Comparison of ENCODE assay signal across 1 cellular context in genomic region chr12:115204957-115205754, GRCh38.
TF ChIP-seq lines count a peak whose summit lies in the region.

No MANE protein-coding gene starts in this region.

TF ChIP-seq in K562, 482 proteins besides CTCF, POLR2A, EP300 and RAD21 (continued from another document and continues in another):
- TF ChIP-seq MCM5 (IDR thresholded peaks at IDR 0.05; ENCODE audit: low read depth) (no peak), NFXL1 (CRISPR knock-in tag; IDR thresholded peaks at IDR 0.05) (no peak), RUNX1 (IDR thresholded peaks at IDR 0.05; ENCODE audit: low read depth) (no peak), KDM1A (IDR thresholded peaks at IDR 0.05) (no peak), TAF7 (tag; IDR thresholded peaks at IDR 0.05) (0 out of 2 replicates have a peak, but pooled peaks have one; percentile 23), CREB3 (tag; conservative IDR thresholded peaks at IDR 0.05; ENCODE audit: low read depth) (peak; percentile 58; the same call in 1 of the 2 replicates), HMGN3 (IDR thresholded peaks at IDR 0.05; ENCODE audit: borderline replicate concordance, extremely low read depth, insufficient read length, low read depth, low read length) (no peak), HDAC8 (tag; IDR thresholded peaks at IDR 0.05) (no peak), PYGO2 (tag; IDR thresholded peaks at IDR 0.05) (peak; percentile 76), ZNF57 (CRISPR knock-in tag; IDR thresholded peaks at IDR 0.05) (no peak), RCOR1 (IDR thresholded peaks at IDR 0.05; ENCODE audit: borderline replicate concordance in 1 of 2, low read depth in 2 of 2, low read length in 2 of 2) (no peak), U2AF2 (optimal IDR thresholded peaks at IDR 0.05; ENCODE audit: low read depth, low read length) (no peak), ARHGAP35 (IDR thresholded peaks at IDR 0.05; ENCODE audit: partially characterized antibody) (no peak), NUFIP1 (IDR thresholded peaks at IDR 0.05; ENCODE audit: partially characterized antibody) (no peak), GTF2A2 (tag; IDR thresholded peaks at IDR 0.05) (no peak), ZNF766 (CRISPR knock-in tag; conservative IDR thresholded peaks at IDR 0.05) (0 out of 2 replicates have a peak, but pooled peaks have one; percentile 55), ZNF586 (CRISPR knock-in tag; conservative IDR thresholded peaks at IDR 0.05) (0 out of 2 replicates have a peak, but pooled peaks have one; percentile 21), ZNF76 (CRISPR knock-in tag; IDR thresholded peaks at IDR 0.05; ENCODE audit: borderline replicate concordance) (peak; percentile 86), E2F3 (CRISPR knock-in tag; IDR thresholded peaks at IDR 0.05) (peak; percentile 71; the same call in 1 of the 2 replicates), ZNF384 (IDR thresholded peaks at IDR 0.05; ENCODE audit: low read depth, low read length) (no peak), NCOA6 (IDR thresholded peaks at IDR 0.05) (no peak), IRF9 (tag; IDR thresholded peaks at IDR 0.05) (no peak), ZNF239 (CRISPR knock-in tag; IDR thresholded peaks at IDR 0.05) (peak; percentile 80), RBM14 (IDR thresholded peaks at IDR 0.05; ENCODE audit: borderline replicate concordance, insufficient read depth, low read depth, low read length) (no peak), L3MBTL2 (IDR thresholded peaks at IDR 0.05) (no peak), POLR2B (IDR thresholded peaks at IDR 0.05; ENCODE audit: low read depth, partially characterized antibody) (no peak), TCF3 (CRISPR knock-in tag; IDR thresholded peaks at IDR 0.05) (no peak), ZBTB49 (CRISPR knock-in tag; IDR thresholded peaks at IDR 0.05; ENCODE audit: borderline replicate concordance) (no peak), CBX3 (IDR thresholded peaks at IDR 0.05; ENCODE audit: borderline replicate concordance in 1 of 2, low read length in 2 of 2) (no peak), ZNF445 (CRISPR knock-in tag; IDR thresholded peaks at IDR 0.05; ENCODE audit: low read depth) (0 out of 2 replicates have a peak, but pooled peaks have one; percentile 22), BRF1 (IDR thresholded peaks at IDR 0.05; ENCODE audit: borderline replicate concordance, extremely low read depth, insufficient read length) (no peak), MYNN (IDR thresholded peaks at IDR 0.05) (no peak), MYNN (CRISPR knock-in tag; IDR thresholded peaks at IDR 0.05) (no peak), TBP (optimal IDR thresholded peaks at IDR 0.05; ENCODE audit: low read depth, low read length) (no peak), VEZF1 (CRISPR knock-in tag; IDR thresholded peaks at IDR 0.05) (peak; percentile 42; the same call in 1 of the 2 replicates), C11orf30 (IDR thresholded peaks at IDR 0.05; ENCODE audit: low read depth) (peak; percentile 97), ATF3 (IDR thresholded peaks at IDR 0.05) (no peak), ATF3 (CRISPR knock-in tag; conservative IDR thresholded peaks at IDR 0.05) (no peak), ZSCAN32 (CRISPR knock-in tag; IDR thresholded peaks at IDR 0.05) (no peak), SMAD1 (IDR thresholded peaks at IDR 0.05; ENCODE audit: low read depth, low read length, partially characterized antibody) (no peak), IRF2 (CRISPR knock-in tag; IDR thresholded peaks at IDR 0.05) (no peak), CREBBP (IDR thresholded peaks at IDR 0.05; ENCODE audit: low read depth, low read length) (no peak), ZBTB17 (CRISPR knock-in tag; IDR thresholded peaks at IDR 0.05) (no peak), ZNF23 (CRISPR knock-in tag; IDR thresholded peaks at IDR 0.05) (no peak), POLR2AphosphoS5 (IDR thresholded peaks at IDR 0.05; ENCODE audit: control insufficient read depth, insufficient read depth, low read depth, low read length) (no peak), ZNF212 (CRISPR knock-in tag; IDR thresholded peaks at IDR 0.05) (peak; percentile 81; the same call in 1 of the 2 replicates), AFF1 (IDR thresholded peaks at IDR 0.05; ENCODE audit: low read depth in 1 of 2, partially characterized antibody in 2 of 2) (no peak), PTTG1 (tag; IDR thresholded peaks at IDR 0.05; ENCODE audit: low read depth) (0 out of 2 replicates have a peak, but pooled peaks have one; percentile 62), ZBTB33 (CRISPR knock-in tag; IDR thresholded peaks at IDR 0.05) (no peak), ATF1 (CRISPR knock-in tag; IDR thresholded peaks at IDR 0.05) (no peak), ATF1 (tag; IDR thresholded peaks at IDR 0.05) (peak; percentile 68; the same call in 1 of the 2 replicates), ELF4 (CRISPR knock-in tag; IDR thresholded peaks at IDR 0.05) (no peak), HNRNPLL (IDR thresholded peaks at IDR 0.05; ENCODE audit: low read depth, low read length, poor library complexity, severe bottlenecking) (no peak), KLF6 (CRISPR knock-in tag; IDR thresholded peaks at IDR 0.05; ENCODE audit: borderline replicate concordance) (peak; percentile 93), XRCC3 (IDR thresholded peaks at IDR 0.05) (no peak), RBFOX2 (IDR thresholded peaks at IDR 0.05; ENCODE audit: low read depth, low read length) (no peak), GMEB1 (CRISPR knock-in tag; IDR thresholded peaks at IDR 0.05) (peak; percentile 52), GABPA (tag; conservative IDR thresholded peaks at IDR 0.05; ENCODE audit: low read depth) (peak; percentile 37; the same call in 1 of the 2 replicates), CCAR2 (IDR thresholded peaks at IDR 0.05; ENCODE audit: low read depth, low read length) (no peak), HIVEP1 (CRISPR knock-in tag; IDR thresholded peaks at IDR 0.05) (peak; percentile 83; the same call in 1 of the 2 replicates)
